In genomic region chr12:52990206-52990605, GRCh38 we compare ENCODE assay signal across 17 cellular contexts. TPM values are rescaled to one million over a fixed set of nuclear protein-coding genes. Genes with fewer than 3 reads are reported as not detected.
DNase-seq lines count a peak whose midpoint lies in the region; ATAC-seq, FAIRE-seq and TF ChIP-seq lines count a peak whose summit lies in the region.
"Had no signal": no experiment of that assay in that cellular context is flagged by ENCODE, and none has a peak within 500 bp of the region (broad histone marks: within the 10 kb centered on the region; RNA-seq: fewer than 3 reads in every experiment).

No MANE protein-coding gene starts in this region.

- no peaks in the 10 kb centered on the region for H3K9me3 ChIP-seq in MG63
- no peaks in the 10 kb centered on the region for H3K9me3 ChIP-seq in H1 (ENCODE audit: insufficient read depth in 2 of 2, low read depth in 1 of 2, low read length in 1 of 2)
- no peaks in the 10 kb centered on the region for H3K9me3 ChIP-seq in osteoblast (ENCODE audit: low read depth, low read length)
- H3K9me3 ChIP-seq: HAP-1 had no signal

- no peak overlapping the region for H2BK120ac ChIP-seq in H1 (replicated peaks; ENCODE audit: low read depth, low read length)

- no peak overlapping the region for H4K5ac ChIP-seq in H1 (ENCODE audit: insufficient read length, low read depth, low read length)

- no peak overlapping the region for H3K4me3 ChIP-seq in MG63
- no peak overlapping the region for H3K4me3 ChIP-seq in H1 (ENCODE audit: extremely low read depth in 1 of 4, insufficient read depth in 2 of 4, low read depth in 3 of 4, low read length in 4 of 4)
- H3K4me3 ChIP-seq in osteoblast (ENCODE audit: insufficient read depth, low read length), result no peak overlapping the region
- H3K4me3 ChIP-seq: HAP-1, SK-N-MC had no signal

- BruUV-seq in Calu3 (replicated peaks; lab: Mats Ljungman, UMichigan), result no TSS peak

- H3K4ac ChIP-seq in H1 (replicated peaks; ENCODE audit: insufficient read length, low read depth, low read length), result no peak overlapping the region

- H3K4me1 Mint-ChIP-seq in Calu3 (ENCODE audit: low read depth, unreplicated experiment), result peaks cover 11% of the 10 kb centered on the region
- H3K4me1 Mint-ChIP-seq: CD4-positive, CD25-positive, alpha-beta regulatory T cell had no signal

- H3K4me2 ChIP-seq in H1 (ENCODE audit: insufficient read depth in 1 of 2, low read depth in 2 of 2, low read length in 2 of 2), result no peak overlapping the region
- no peak overlapping the region for H3K4me2 ChIP-seq in osteoblast (ENCODE audit: insufficient read depth, low read length)

- H2AFZ ChIP-seq in H1 (ENCODE audit: low read length), result 0 out of 2 replicates have a peak overlapping the region, but pooled peaks have one; percentile 11
- no peak overlapping the region for H2AFZ ChIP-seq in osteoblast (ENCODE audit: low read length)

- H4K20me1 ChIP-seq in H1 (replicated peaks in 1 of 2; ENCODE audit: control insufficient read depth in 1 of 2, insufficient read depth in 2 of 2, low read length in 2 of 2), result no peaks in the 10 kb centered on the region
- H4K20me1 ChIP-seq in osteoblast (ENCODE audit: insufficient read depth, low read length), result no peaks in the 10 kb centered on the region

- H3K27me3 ChIP-seq in MG63, result no peaks in the 10 kb centered on the region
- H3K27me3 ChIP-seq in H1 (replicated peaks in 1 of 4; ENCODE audit: control insufficient read depth in 3 of 4, extremely low read depth in 1 of 4, insufficient read depth in 3 of 4, low read length in 3 of 4), result no peaks in the 10 kb centered on the region
- H3K27me3 ChIP-seq in osteoblast (ENCODE audit: insufficient read depth, low read length), result no peaks in the 10 kb centered on the region

- no peak overlapping the region for H4K91ac ChIP-seq in H1 (replicated peaks; ENCODE audit: insufficient read length, low read length)

- no peak for TF ChIP-seq POLR2A in H1 (IDR thresholded peaks at IDR 0.05; ENCODE audit: control extremely low read depth in 1 of 2, low read depth in 2 of 2, low read length in 2 of 2)

- H3K18ac ChIP-seq in H1 (ENCODE audit: extremely low read depth, low read length), result no peak overlapping the region

- H2BK15ac ChIP-seq in H1 (ENCODE audit: low read length), result no peak overlapping the region

- no peaks in the 10 kb centered on the region for H3K9me3 Mint-ChIP-seq in Calu3 (ENCODE audit: low read depth, unreplicated experiment)

- TF ChIP-seq EP300 in H1 (IDR thresholded peaks at IDR 0.05; ENCODE audit: borderline replicate concordance in 1 of 2, low read depth in 2 of 2, low read length in 2 of 2), result no peak

- H3K27me3 Mint-ChIP-seq in Calu3 (ENCODE audit: unreplicated experiment), result no peaks in the 10 kb centered on the region

- peak overlapping the region; percentile 5 for H3K27ac Mint-ChIP-seq in Calu3 (ENCODE audit: unreplicated experiment)
- H3K27ac Mint-ChIP-seq: CD4-positive, CD25-positive, alpha-beta regulatory T cell had no signal

- no peak overlapping the region for H3K9ac ChIP-seq in H1 (replicated peaks in 1 of 4; ENCODE audit: extremely low read depth in 1 of 4, low read depth in 3 of 4, low read length in 3 of 4)

- no peak overlapping the region for H4K8ac ChIP-seq in H1 (ENCODE audit: extremely low read depth, insufficient read depth, low read length)

- TF ChIP-seq CTCF in Calu3 (IDR thresholded peaks at IDR 0.05; ENCODE audit: unreplicated experiment) (no peak), H1 (IDR thresholded peaks at IDR 0.05; ENCODE audit: control extremely low read depth in 1 of 3, insufficient read depth in 1 of 3, low read depth in 1 of 3, low read length in 3 of 3) (no peak), osteoblast (IDR thresholded peaks at IDR 0.05; ENCODE audit: extremely low read depth, low read depth, low read length) (no peak)

- POLR2A ChIA-PET in H1 (lab: Charles Lee; ENCODE audit: partially characterized antibody), result interaction anchor here (1.5 to 8.6 kb wide), 2 partner anchors 16 to 85 kb away, joined by 5 to 63 read pairs; partner anchors contain the start of genes EIF4B and KRT8

- H2BK20ac ChIP-seq in H1 (ENCODE audit: low read length), result no peak overlapping the region

- H2BK12ac ChIP-seq in H1 (ENCODE audit: low read depth, low read length), result no peak overlapping the region

- DNase-seq in Calu3 (no peak), MG63 (peak; percentile 17), H1 (ENCODE audit: low read depth in 1 of 2, low spot score in 2 of 2) (no peak), osteoblast (ENCODE audit: insufficient read length, low spot score, missing footprints) (peak; percentile 55), NCI-H69 (lab: John Stamatoyannopoulos, UW) (no peak), NCI-H128 (lab: John Stamatoyannopoulos, UW; ENCODE audit: unreplicated experiment) (no peak), SKM-1 treated with dmso at 0.1 percent for 144 hours (lab: John Stamatoyannopoulos, UW; ENCODE audit: unreplicated experiment) (no peak)
- DNase-seq: CD4-positive, CD25-positive, alpha-beta regulatory T cell; DMS79; GF-D8; NCI-H146; NCI-H226; NCI-H526 treated with DMSO at 0.1 percent for 48 hours; NK-92 treated with Interleukin-12 subunit alpha and Interleukin-12 subunit beta, amount 100 ng/mL, for 24 hours had no signal

- no peak overlapping the region for H2BK5ac ChIP-seq in H1 (ENCODE audit: low read depth, low read length)

- H3K79me2 ChIP-seq in H1 (ENCODE audit: control insufficient read depth in 1 of 2, insufficient read depth in 2 of 2, low read length in 2 of 2), result no peaks in the 10 kb centered on the region
- H3K79me2 ChIP-seq in osteoblast (ENCODE audit: insufficient read depth, low read length), result no peaks in the 10 kb centered on the region

- ATAC-seq in GM19463 (IDR thresholded peaks at IDR 0.05; ENCODE audit: unreplicated experiment), result no peak

- intact Hi-C loops in Calu3 (cut with micrococcal nuclease; ENCODE audit: unreplicated experiment), result no loop called here

- no peaks in the 10 kb centered on the region for H3K23me2 ChIP-seq in H1 (ENCODE audit: low read depth, low read length)

- peaks cover 0 to 4% (median 0%) of the 10 kb centered on the region in 4 experiments; a peak in 1 of 7 replicates for H3K4me1 ChIP-seq in H1 (replicated peaks in 1 of 4; ENCODE audit: control insufficient read depth in 3 of 4, insufficient read depth in 4 of 4, low read length in 3 of 4)
- peaks cover 5% of the 10 kb centered on the region for H3K4me1 ChIP-seq in osteoblast (ENCODE audit: insufficient read depth, low read length)
- H3K4me1 ChIP-seq: HAP-1 had no signal

- no peak overlapping the region for H3K4me3 Mint-ChIP-seq in Calu3 (ENCODE audit: low read depth, unreplicated experiment)
- H3K4me3 Mint-ChIP-seq: CD4-positive, CD25-positive, alpha-beta regulatory T cell had no signal

- no peak overlapping the region for H2AK5ac ChIP-seq in H1 (ENCODE audit: low read depth, low read length)

- H3K36me3 ChIP-seq in MG63, result no peaks in the 10 kb centered on the region
- H3K36me3 ChIP-seq in H1 (ENCODE audit: control insufficient read depth in 2 of 4, insufficient read depth in 4 of 4, low read length in 3 of 4), result no peaks in the 10 kb centered on the region
- no peaks in the 10 kb centered on the region for H3K36me3 ChIP-seq in osteoblast (ENCODE audit: insufficient read depth, low read length)
- H3K36me3 ChIP-seq: HAP-1 had no signal

- no peak overlapping the region for H3K14ac ChIP-seq in H1 (ENCODE audit: insufficient read length)

- peaks cover 11% of the 10 kb centered on the region for H3K36me3 Mint-ChIP-seq in Calu3 (ENCODE audit: insufficient read depth, unreplicated experiment)
- H3K36me3 Mint-ChIP-seq: CD4-positive, CD25-positive, alpha-beta regulatory T cell had no signal

- no peak overlapping the region for H3K23ac ChIP-seq in H1 (ENCODE audit: insufficient read length)

- CTCF ChIA-PET in Calu3 (lab: Charles Lee) (no interaction called here), H1 (lab: Charles Lee; ENCODE audit: partially characterized antibody) (interaction anchor here (0.9 to 21.2 kb wide), 4 partner anchors 10 to 323 kb away, joined by 3 to 1250 read pairs (median 8); partner anchors contain the start of gene KRT8)

- no peak overlapping the region for H3K56ac ChIP-seq in H1 (replicated peaks; ENCODE audit: insufficient read length, low read depth, low read length)

- H3K79me1 ChIP-seq in H1 (ENCODE audit: low read depth, low read length), result no peaks in the 10 kb centered on the region

- no peak for FAIRE-seq in H1 (lab: Jason Lieb, UNC)

- WGBS in H1 (ENCODE audit: extremely low coverage in 1 of 2, insufficient coverage in 1 of 2, insufficient read length in 1 of 2, insufficient replicate concordance in 2 of 2, low coverage in 1 of 2, low lambda C conversion rate in 2 of 2, missing lambda C conversion rate in 1 of 2), 2 experiments, result 89% methylated on average over 4 of the region's 4 CpGs; no CpG with 5 or more reads in 1 of the 2 experiments

- H3K27ac ChIP-seq in H1 (ENCODE audit: low read depth, low read length) (no peak overlapping the region), osteoblast (ENCODE audit: low read depth, low read length) (no peak overlapping the region)
- H3K27ac ChIP-seq: SK-N-MC had no signal

- no peak for TF ChIP-seq RAD21 in H1 (IDR thresholded peaks at IDR 0.05 in 1 of 2, conservative IDR thresholded peaks at IDR 0.05 in 1 of 2; ENCODE audit: low read depth in 2 of 2, low read length in 2 of 2)

RNA-seq across cellular contexts. Expression of gene EIF4B, which starts 16.1 kb away (rescaled TPM):
- total RNA-seq in Calu3 (2022) (242 and 272 TPM in 2 replicates), osteoblast (1,135 and 1,332 TPM in 2 replicates)
- 684 and 692 TPM in 2 replicates for total RNA-seq in MG63 (2014; rRNA removed; shearing (Covaris generic); ENCODE audit: low replicate concordance)
- total RNA-seq in H1 (2021; fragmentation: NEBNext Ultra II Directional; extraction: Animal tissue kit (Norgen Biotek cat#: 25700)), result 811 and 816 TPM in 2 replicates
- 269 and 307 TPM in 2 replicates for polyA plus RNA-seq in H1 (2011; rRNA removed)
- polyA plus RNA-seq in H1 (2011; cell fraction: cytosol; rRNA removed), result 530 TPM
- polyA plus RNA-seq in H1 (2011; cell fraction: nucleus; rRNA removed), result 680 TPM
- polyA plus RNA-seq in H1 (2012, experiment 1 of 2), result 514 to 624 TPM (median 554 TPM) in 4 replicates
- 45.7 TPM for polyA plus RNA-seq in H1 (2012, experiment 2 of 2)
- 453 TPM for polyA plus RNA-seq in H1 (2013, experiment 1 of 2)
- 431 TPM for polyA plus RNA-seq in H1 (2013, experiment 2 of 2)
- polyA minus RNA-seq in H1 (2011; rRNA and poly(A)+ RNA removed), result 939 and 1,134 TPM in 2 replicates
- 559 TPM for polyA minus RNA-seq in H1 (2011; cell fraction: cytosol; rRNA and poly(A)+ RNA removed)
- 516 TPM for polyA minus RNA-seq in H1 (2011; cell fraction: nucleus; rRNA and poly(A)+ RNA removed)

RNA-seq across cellular contexts. Expression of gene KRT18, which starts 41.3 kb away (rescaled TPM):
- total RNA-seq in Calu3 (2022) (1,777 and 1,816 TPM in 2 replicates), osteoblast (22.4 and 61.9 TPM in 2 replicates)
- total RNA-seq in MG63 (2014; rRNA removed; shearing (Covaris generic); ENCODE audit: low replicate concordance), result 104 and 136 TPM in 2 replicates
- total RNA-seq in H1 (2021; fragmentation: NEBNext Ultra II Directional; extraction: Animal tissue kit (Norgen Biotek cat#: 25700)), result 375 and 391 TPM in 2 replicates
- polyA plus RNA-seq in H1 (2011; rRNA removed), result 236 and 263 TPM in 2 replicates
- polyA plus RNA-seq in H1 (2011; cell fraction: cytosol; rRNA removed), result 320 TPM
- polyA plus RNA-seq in H1 (2011; cell fraction: nucleus; rRNA removed), result 356 TPM
- polyA plus RNA-seq in H1 (2012, experiment 1 of 2), result 381 to 481 TPM (median 444 TPM) in 4 replicates
- polyA plus RNA-seq in H1 (2012, experiment 2 of 2), result 459 TPM
- polyA plus RNA-seq in H1 (2013, experiment 1 of 2), result 314 TPM
- 311 TPM for polyA plus RNA-seq in H1 (2013, experiment 2 of 2)
- 184 and 221 TPM in 2 replicates for polyA minus RNA-seq in H1 (2011; rRNA and poly(A)+ RNA removed)
- polyA minus RNA-seq in H1 (2011; cell fraction: cytosol; rRNA and poly(A)+ RNA removed), result 173 TPM
- 115 TPM for polyA minus RNA-seq in H1 (2011; cell fraction: nucleus; rRNA and poly(A)+ RNA removed)

RNA-seq across cellular contexts. Expression of gene TNS2, which starts 59.7 kb away (rescaled TPM):
- 1.3 and 4.7 TPM in 2 replicates for total RNA-seq in Calu3 (2022)
- 10.8 and 12.4 TPM in 2 replicates for total RNA-seq in MG63 (2014; rRNA removed; shearing (Covaris generic); ENCODE audit: low replicate concordance)
- total RNA-seq in H1 (2021; fragmentation: NEBNext Ultra II Directional; extraction: Animal tissue kit (Norgen Biotek cat#: 25700)), result 4.7 and 5.8 TPM in 2 replicates
- polyA plus RNA-seq in H1 (2011; rRNA removed), result 2.8 and 5.0 TPM in 2 replicates
- 1.7 TPM for polyA plus RNA-seq in H1 (2011; cell fraction: cytosol; rRNA removed)
- 25.7 TPM for polyA plus RNA-seq in H1 (2011; cell fraction: nucleus; rRNA removed)
- 4.3 to 6.2 TPM (median 4.8 TPM) in 4 replicates for polyA plus RNA-seq in H1 (2012, experiment 1 of 2)
- 2.5 TPM for polyA plus RNA-seq in H1 (2012, experiment 2 of 2)
- polyA plus RNA-seq in H1 (2013, experiment 1 of 2), result 3.7 TPM
- 3.4 TPM for polyA plus RNA-seq in H1 (2013, experiment 2 of 2)
- 1.7 and 2.8 TPM in 2 replicates for polyA minus RNA-seq in H1 (2011; rRNA and poly(A)+ RNA removed)
- polyA minus RNA-seq in H1 (2011; cell fraction: cytosol; rRNA and poly(A)+ RNA removed), result 10.8 TPM
- 10.6 TPM for polyA minus RNA-seq in H1 (2011; cell fraction: nucleus; rRNA and poly(A)+ RNA removed)
- 72.0 and 76.0 TPM in 2 replicates for total RNA-seq in osteoblast

Comparison
In these comparisons a context has a peak if more than half of its experiments do, and no peak if none do; other contexts are left out.
1. DNase-seq: peak in MG63 (single experiment) and osteoblast (single experiment); none in Calu3 (single experiment), H1 (0 of 2), NCI-H69 (single experiment), NCI-H128 (single experiment) and SKM-1 treated with dmso at 0.1 percent for 144 hours (single experiment).